16 cellular contexts compared by ENCODE assay signal in the genomic region with DNA sequence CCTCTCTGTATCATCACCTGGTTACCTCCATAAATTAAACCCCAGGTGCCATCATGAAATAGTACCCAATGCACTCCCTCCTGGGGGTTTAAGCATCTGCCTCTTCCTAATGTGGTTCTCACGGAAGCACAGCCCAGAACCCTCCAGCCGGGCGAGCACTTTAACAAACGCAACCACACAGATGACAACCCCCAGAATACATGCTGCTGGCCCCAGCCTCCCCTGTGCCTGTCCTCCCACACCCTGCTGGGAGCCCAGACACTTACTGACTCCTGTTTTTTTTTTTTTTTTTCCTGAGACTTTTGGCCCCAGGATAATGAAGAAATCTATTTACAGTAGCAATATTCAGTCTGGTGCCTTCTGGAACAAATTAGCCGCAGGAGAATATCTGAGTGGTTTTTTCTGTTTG. TPM values are rescaled to one million over a fixed set of nuclear protein-coding genes. Genes with fewer than 3 reads are reported as not detected.
DNase-seq lines count a peak whose midpoint lies in the region; ATAC-seq and TF ChIP-seq lines count a peak whose summit lies in the region.
"Had no signal": no experiment of that assay in that cellular context is flagged by ENCODE, and none has a peak within 500 bp of the region (broad histone marks: within the 10 kb centered on the region; RNA-seq: fewer than 3 reads in every experiment).

No MANE protein-coding gene starts in this region.

- H3K27ac Mint-ChIP-seq in Caco-2 (ENCODE audit: unreplicated experiment), result peak overlapping the region; percentile 4
- H3K27ac Mint-ChIP-seq in naive thymus-derived CD8-positive, alpha-beta T cell, result no peak overlapping the region
- no peak overlapping the region for H3K27ac Mint-ChIP-seq in natural killer cell
- H3K27ac Mint-ChIP-seq: activated naive CD4-positive, alpha-beta T cell treated with anti-CD3 and anti-CD28 coated beads, Interleukin-2, amount 50 U/mL, for 24 hours; CD4-positive, alpha-beta T cell; IgD-negative memory B cell had no signal

- H4K8ac ChIP-seq in trophoblast cell (ENCODE audit: low read depth, low read length), result no peak overlapping the region

- H3K36me3 Mint-ChIP-seq in Caco-2 (ENCODE audit: insufficient read depth, unreplicated experiment) (no peaks in the 10 kb centered on the region), natural killer cell (no peaks in the 10 kb centered on the region)
- no peaks in the 10 kb centered on the region for H3K36me3 Mint-ChIP-seq in naive thymus-derived CD8-positive, alpha-beta T cell
- H3K36me3 Mint-ChIP-seq: activated naive CD4-positive, alpha-beta T cell treated with anti-CD3 and anti-CD28 coated beads, Interleukin-2, amount 50 U/mL, for 24 hours; IgD-negative memory B cell had no signal

- H3K4me3 ChIP-seq in Caco-2 (ENCODE audit: low read depth, low read length), result no peak overlapping the region
- H3K4me3 ChIP-seq in fibroblast of villous mesenchyme (ENCODE audit: low read depth, low read length), result no peak overlapping the region
- H3K4me3 ChIP-seq in trophoblast cell (ENCODE audit: low read depth, low read length), result no peak overlapping the region

- no TSS peak for BruUV-seq in Caco-2 (replicated peaks; lab: Mats Ljungman, UMichigan)

- H3K9me3 Mint-ChIP-seq in Caco-2 (ENCODE audit: unreplicated experiment), result no peaks in the 10 kb centered on the region
- no peaks in the 10 kb centered on the region for H3K9me3 Mint-ChIP-seq in naive thymus-derived CD8-positive, alpha-beta T cell
- H3K9me3 Mint-ChIP-seq in natural killer cell, result no peaks in the 10 kb centered on the region
- H3K9me3 Mint-ChIP-seq: activated naive CD4-positive, alpha-beta T cell treated with anti-CD3 and anti-CD28 coated beads, Interleukin-2, amount 50 U/mL, for 24 hours; CD4-positive, alpha-beta T cell had no signal

- no peaks in the 10 kb centered on the region for H3K9me3 ChIP-seq in Caco-2
- H3K9me3 ChIP-seq in trophoblast cell (ENCODE audit: insufficient read depth, low read depth, low read length), result no peaks in the 10 kb centered on the region

- H3K9ac ChIP-seq in trophoblast cell (ENCODE audit: low read length), result no peak overlapping the region

- H3K79me2 ChIP-seq in trophoblast cell (ENCODE audit: control insufficient read depth, insufficient read depth, low read length, poor library complexity), result no peaks in the 10 kb centered on the region

- peaks cover 20% of the 10 kb centered on the region for H3K4me1 Mint-ChIP-seq in Caco-2 (ENCODE audit: low read depth, unreplicated experiment)
- peaks cover 0 to 2% (median 0%) of the 10 kb centered on the region in 4 donors for H3K4me1 Mint-ChIP-seq in naive thymus-derived CD8-positive, alpha-beta T cell
- no peaks in the 10 kb centered on the region for H3K4me1 Mint-ChIP-seq in natural killer cell
- H3K4me1 Mint-ChIP-seq: activated naive CD4-positive, alpha-beta T cell treated with anti-CD3 and anti-CD28 coated beads, Interleukin-2, amount 50 U/mL, for 24 hours; IgD-negative memory B cell had no signal

- POLR2A ChIA-PET in Caco-2 (lab: Charles Lee), result no interaction called here
- POLR2A ChIA-PET in naive thymus-derived CD8-positive, alpha-beta T cell (lab: Charles Lee), result no interaction called here

- H2AFZ ChIP-seq in trophoblast cell (ENCODE audit: insufficient read depth, low read length, poor library complexity), result no peak overlapping the region

- H3K36me3 ChIP-seq in Caco-2 (ENCODE audit: control insufficient read depth, insufficient read depth, low read length), result no peaks in the 10 kb centered on the region
- H3K36me3 ChIP-seq in trophoblast cell (ENCODE audit: control insufficient read depth in 1 of 2, insufficient read depth in 2 of 2, low read length in 2 of 2), result no peaks in the 10 kb centered on the region

- H3K27ac ChIP-seq in trophoblast cell (ENCODE audit: low read depth, low read length), result no peak overlapping the region

- no peak for ATAC-seq in naive thymus-derived CD8-positive, alpha-beta T cell
- no peak for ATAC-seq in natural killer cell

- peaks cover 14% of the 10 kb centered on the region for H3K79me1 ChIP-seq in trophoblast cell (ENCODE audit: low read length)

- CTCF ChIA-PET in Caco-2 (lab: Charles Lee), result no interaction called here

- peaks cover 24% of the 10 kb centered on the region for H3K4me1 ChIP-seq in Caco-2
- H3K4me1 ChIP-seq in trophoblast cell (ENCODE audit: control insufficient read depth in 1 of 2, insufficient read depth in 2 of 2, low read length in 2 of 2), result peaks cover 16 to 18% of the 10 kb centered on the region in 2 experiments

- peak overlapping the region; percentile 86 for H2BK120ac ChIP-seq in trophoblast cell (ENCODE audit: insufficient read depth, low read length, poor library complexity)

- no peak overlapping the region for H3K23ac ChIP-seq in trophoblast cell (ENCODE audit: low read length)

- H3K27me3 Mint-ChIP-seq in Caco-2 (ENCODE audit: insufficient read depth, unreplicated experiment) (no peaks in the 10 kb centered on the region), natural killer cell (ENCODE audit: low read depth in 2 of 2) (peaks cover 0 to 8% of the 10 kb centered on the region in 2 donors)
- H3K27me3 Mint-ChIP-seq in naive thymus-derived CD8-positive, alpha-beta T cell, result peaks cover 2 to 24% (median 16%) of the 10 kb centered on the region in 5 donors

- H2BK5ac ChIP-seq in trophoblast cell (ENCODE audit: low read depth, low read length, poor library complexity), result peak overlapping the region; percentile 36

- peak overlapping the region; percentile 75 for H4K91ac ChIP-seq in trophoblast cell (ENCODE audit: low read depth, low read length)

- no CpG with 5 or more reads among the region's 5 CpGs for WGBS in trophoblast cell (ENCODE audit: extremely low coverage, insufficient coverage, insufficient read length)

- H3K18ac ChIP-seq in trophoblast cell (ENCODE audit: low read length), result no peak overlapping the region

- H4K12ac ChIP-seq in trophoblast cell (ENCODE audit: low read depth, low read length), result no peak overlapping the region

- H3K4ac ChIP-seq in trophoblast cell (ENCODE audit: low read depth, low read length), result no peak overlapping the region

- no peak overlapping the region for H3K14ac ChIP-seq in trophoblast cell (ENCODE audit: low read length)

- no peaks in the 10 kb centered on the region for H3K27me3 ChIP-seq in Caco-2 (replicated peaks; ENCODE audit: control insufficient read depth, insufficient read depth, low read length)
- H3K27me3 ChIP-seq in trophoblast cell (ENCODE audit: insufficient read depth, low read length), result no peaks in the 10 kb centered on the region

- intact Hi-C loops in Caco-2 (cut with micrococcal nuclease; ENCODE audit: unreplicated experiment) (no loop called here), natural killer cell (cut with micrococcal nuclease) (loop anchor here (10.0 kb wide), 1 partner anchor 147 kb away; no protein-coding TSS in a partner anchor)

- H2BK12ac ChIP-seq in trophoblast cell (ENCODE audit: low read length), result peak overlapping the region; percentile 94

- H3K4me3 Mint-ChIP-seq in Caco-2 (ENCODE audit: unreplicated experiment), result no peak overlapping the region
- H3K4me3 Mint-ChIP-seq in naive thymus-derived CD8-positive, alpha-beta T cell, result no peak overlapping the region
- no peak overlapping the region for H3K4me3 Mint-ChIP-seq in natural killer cell
- H3K4me3 Mint-ChIP-seq: activated naive CD4-positive, alpha-beta T cell treated with anti-CD3 and anti-CD28 coated beads, Interleukin-2, amount 50 U/mL, for 24 hours; CD4-positive, alpha-beta T cell; IgD-negative memory B cell had no signal

- H2AK5ac ChIP-seq in trophoblast cell (ENCODE audit: low read length), result no peak overlapping the region

- DNase-seq in Caco-2 (no peak), NCI-H69 (lab: John Stamatoyannopoulos, UW) (peak; percentile 67), fibroblast of villous mesenchyme (ENCODE audit: low read depth) (peak; percentile 87), trophoblast cell (no peak), NCI-H1417 (lab: John Stamatoyannopoulos, UW) (no peak), natural killer cell (no peak), GM19238 (ENCODE audit: insufficient read length, low spot score) (no peak)
- DNase-seq in naive thymus-derived CD8-positive, alpha-beta T cell, result no peak
- DNase-seq: activated CD8-positive, alpha-beta memory T cell treated with anti-CD3 and anti-CD28 coated beads for 24 hours; NCI-H1930; OCI-M1; small intestine; T-helper 9 cell had no signal

- TF ChIP-seq CTCF in Caco-2 (IDR thresholded peaks at IDR 0.05; ENCODE audit: insufficient read depth in 1 of 2, low read depth in 1 of 2, low read length in 1 of 2, severe bottlenecking in 1 of 2, unreplicated experiment in 1 of 2), result no peak
- no peak for TF ChIP-seq CTCF in fibroblast of villous mesenchyme (IDR thresholded peaks at IDR 0.05; ENCODE audit: insufficient read depth, low read depth, low read length)
- TF ChIP-seq CTCF in natural killer cell (IDR thresholded peaks at IDR 0.05), result no peak

- H3K4me2 ChIP-seq in trophoblast cell (ENCODE audit: low read length), result no peak overlapping the region

RNA-seq across cellular contexts. Expression of a gene that starts 50.0 kb away (rescaled TPM):
- total RNA-seq in Caco-2 (2022) (4.8 and 5.7 TPM in 2 replicates), fibroblast of villous mesenchyme (295 and 502 TPM in 2 replicates), natural killer cell (under 1 TPM; 0.11 to 0.28 (median 0.23) TPM)
- polyA plus RNA-seq in trophoblast cell (2013), result 431 and 476 TPM in 2 replicates
- under 1 TPM in 1 of 2 experiments, not detected in 1; 0.26 TPM for total RNA-seq in naive thymus-derived CD8-positive, alpha-beta T cell
- polyA plus RNA-seq in naive thymus-derived CD8-positive, alpha-beta T cell, result not detected
- polyA plus RNA-seq: IgD-negative memory B cell had no signal

Comparison
In these comparisons a context has a peak if more than half of its experiments do, and no peak if none do; other contexts are left out.
1. DNase-seq: peak in NCI-H69 (single experiment) and fibroblast of villous mesenchyme (single experiment); none in Caco-2 (0 of 2), trophoblast cell (0 of 2), naive thymus-derived CD8-positive, alpha-beta T cell (0 of 10), NCI-H1417 (0 of 3), natural killer cell (single experiment) and GM19238 (single experiment).
2. RNA of a gene that starts 50.0 kb away (total RNA-seq): 295 to 502 TPM in fibroblast of villous mesenchyme; 4.8 to 5.7 TPM in Caco-2, 0.26 TPM in naive thymus-derived CD8-positive, alpha-beta T cell and 0.11 to 0.28 TPM in natural killer cell; every median in the first group is over 10 times any median in the second.